Comparison of ENCODE assay signal across 3 cellular contexts in the genomic region with DNA sequence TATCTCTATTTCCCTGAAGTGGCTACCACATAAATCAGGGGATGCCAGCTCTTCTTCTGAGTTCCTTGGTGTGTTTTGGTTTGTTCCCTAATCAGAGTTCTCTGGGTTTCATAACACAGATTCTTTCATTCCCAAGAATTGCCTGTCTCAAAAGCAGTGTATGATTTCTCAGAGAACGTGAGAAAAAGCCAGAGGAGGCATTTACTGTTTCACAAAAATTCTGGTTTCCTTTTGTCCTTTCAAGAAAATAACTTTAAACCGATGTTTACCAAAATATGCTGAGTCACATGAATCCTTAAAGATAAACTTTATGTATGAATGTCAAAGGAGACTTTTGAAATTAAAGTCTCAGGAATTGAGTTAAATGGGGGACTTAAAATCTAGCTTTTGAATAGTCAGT.
TF ChIP-seq lines count a peak whose summit lies in the region.

No MANE protein-coding gene starts in this region.

TF ChIP-seq in IMR-90, 13 proteins besides CTCF, POLR2A, EP300 and RAD21:
- TF ChIP-seq BHLHE40 (IDR thresholded peaks at IDR 0.05; ENCODE audit: low read depth, low read length) (no peak), MAFK (IDR thresholded peaks at IDR 0.05; ENCODE audit: low read depth, low read length) (peak; percentile 64), NFE2L2 (IDR thresholded peaks at IDR 0.05; ENCODE audit: low read depth, low read length) (peak; percentile 77)

TF ChIP-seq in WTC11, 78 proteins besides CTCF, POLR2A, EP300 and RAD21:
- TF ChIP-seq, protein P1, sequence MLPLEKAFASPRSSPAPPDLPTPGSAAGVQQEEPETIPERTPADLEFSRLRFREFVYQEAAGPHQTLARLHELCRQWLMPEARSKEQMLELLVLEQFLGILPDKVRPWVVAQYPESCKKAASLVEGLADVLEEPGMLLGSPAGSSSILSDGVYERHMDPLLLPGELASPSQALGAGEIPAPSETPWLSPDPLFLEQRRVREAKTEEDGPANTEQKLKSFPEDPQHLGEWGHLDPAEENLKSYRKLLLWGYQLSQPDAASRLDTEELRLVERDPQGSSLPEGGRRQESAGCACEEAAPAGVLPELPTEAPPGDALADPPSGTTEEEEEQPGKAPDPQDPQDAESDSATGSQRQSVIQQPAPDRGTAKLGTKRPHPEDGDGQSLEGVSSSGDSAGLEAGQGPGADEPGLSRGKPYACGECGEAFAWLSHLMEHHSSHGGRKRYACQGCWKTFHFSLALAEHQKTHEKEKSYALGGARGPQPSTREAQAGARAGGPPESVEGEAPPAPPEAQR (CRISPR knock-in tag; IDR thresholded peaks at IDR 0.05), result no peak
- TF ChIP-seq TEAD1 (CRISPR knock-in tag; IDR thresholded peaks at IDR 0.05) (no peak), RELA (CRISPR knock-in tag; IDR thresholded peaks at IDR 0.05; ENCODE audit: borderline replicate concordance) (no peak), NR2C2 (CRISPR knock-in tag; IDR thresholded peaks at IDR 0.05) (no peak), JUN (CRISPR knock-in tag; IDR thresholded peaks at IDR 0.05) (no peak), ZNF121 (CRISPR knock-in tag; IDR thresholded peaks at IDR 0.05) (no peak), EMX1 (CRISPR knock-in tag; IDR thresholded peaks at IDR 0.05) (no peak)
- TF ChIP-seq, protein P2, sequence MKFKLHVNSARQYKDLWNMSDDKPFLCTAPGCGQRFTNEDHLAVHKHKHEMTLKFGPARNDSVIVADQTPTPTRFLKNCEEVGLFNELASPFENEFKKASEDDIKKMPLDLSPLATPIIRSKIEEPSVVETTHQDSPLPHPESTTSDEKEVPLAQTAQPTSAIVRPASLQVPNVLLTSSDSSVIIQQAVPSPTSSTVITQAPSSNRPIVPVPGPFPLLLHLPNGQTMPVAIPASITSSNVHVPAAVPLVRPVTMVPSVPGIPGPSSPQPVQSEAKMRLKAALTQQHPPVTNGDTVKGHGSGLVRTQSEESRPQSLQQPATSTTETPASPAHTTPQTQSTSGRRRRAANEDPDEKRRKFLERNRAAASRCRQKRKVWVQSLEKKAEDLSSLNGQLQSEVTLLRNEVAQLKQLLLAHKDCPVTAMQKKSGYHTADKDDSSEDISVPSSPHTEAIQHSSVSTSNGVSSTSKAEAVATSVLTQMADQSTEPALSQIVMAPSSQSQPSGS (CRISPR knock-in tag; IDR thresholded peaks at IDR 0.05; ENCODE audit: borderline replicate concordance, low read depth), result no peak
- TF ChIP-seq, protein P3, sequence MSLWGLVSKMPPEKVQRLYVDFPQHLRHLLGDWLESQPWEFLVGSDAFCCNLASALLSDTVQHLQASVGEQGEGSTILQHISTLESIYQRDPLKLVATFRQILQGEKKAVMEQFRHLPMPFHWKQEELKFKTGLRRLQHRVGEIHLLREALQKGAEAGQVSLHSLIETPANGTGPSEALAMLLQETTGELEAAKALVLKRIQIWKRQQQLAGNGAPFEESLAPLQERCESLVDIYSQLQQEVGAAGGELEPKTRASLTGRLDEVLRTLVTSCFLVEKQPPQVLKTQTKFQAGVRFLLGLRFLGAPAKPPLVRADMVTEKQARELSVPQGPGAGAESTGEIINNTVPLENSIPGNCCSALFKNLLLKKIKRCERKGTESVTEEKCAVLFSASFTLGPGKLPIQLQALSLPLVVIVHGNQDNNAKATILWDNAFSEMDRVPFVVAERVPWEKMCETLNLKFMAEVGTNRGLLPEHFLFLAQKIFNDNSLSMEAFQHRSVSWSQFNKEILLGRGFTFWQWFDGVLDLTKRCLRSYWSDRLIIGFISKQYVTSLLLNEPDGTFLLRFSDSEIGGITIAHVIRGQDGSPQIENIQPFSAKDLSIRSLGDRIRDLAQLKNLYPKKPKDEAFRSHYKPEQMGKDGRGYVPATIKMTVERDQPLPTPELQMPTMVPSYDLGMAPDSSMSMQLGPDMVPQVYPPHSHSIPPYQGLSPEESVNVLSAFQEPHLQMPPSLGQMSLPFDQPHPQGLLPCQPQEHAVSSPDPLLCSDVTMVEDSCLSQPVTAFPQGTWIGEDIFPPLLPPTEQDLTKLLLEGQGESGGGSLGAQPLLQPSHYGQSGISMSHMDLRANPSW (CRISPR knock-in tag; conservative IDR thresholded peaks at IDR 0.05; ENCODE audit: low read depth), result no peak
- TF ChIP-seq, protein P4, sequence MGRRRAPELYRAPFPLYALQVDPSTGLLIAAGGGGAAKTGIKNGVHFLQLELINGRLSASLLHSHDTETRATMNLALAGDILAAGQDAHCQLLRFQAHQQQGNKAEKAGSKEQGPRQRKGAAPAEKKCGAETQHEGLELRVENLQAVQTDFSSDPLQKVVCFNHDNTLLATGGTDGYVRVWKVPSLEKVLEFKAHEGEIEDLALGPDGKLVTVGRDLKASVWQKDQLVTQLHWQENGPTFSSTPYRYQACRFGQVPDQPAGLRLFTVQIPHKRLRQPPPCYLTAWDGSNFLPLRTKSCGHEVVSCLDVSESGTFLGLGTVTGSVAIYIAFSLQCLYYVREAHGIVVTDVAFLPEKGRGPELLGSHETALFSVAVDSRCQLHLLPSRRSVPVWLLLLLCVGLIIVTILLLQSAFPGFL (CRISPR knock-in tag; IDR thresholded peaks at IDR 0.05; ENCODE audit: borderline replicate concordance), result no peak
- TF ChIP-seq, protein P5, sequence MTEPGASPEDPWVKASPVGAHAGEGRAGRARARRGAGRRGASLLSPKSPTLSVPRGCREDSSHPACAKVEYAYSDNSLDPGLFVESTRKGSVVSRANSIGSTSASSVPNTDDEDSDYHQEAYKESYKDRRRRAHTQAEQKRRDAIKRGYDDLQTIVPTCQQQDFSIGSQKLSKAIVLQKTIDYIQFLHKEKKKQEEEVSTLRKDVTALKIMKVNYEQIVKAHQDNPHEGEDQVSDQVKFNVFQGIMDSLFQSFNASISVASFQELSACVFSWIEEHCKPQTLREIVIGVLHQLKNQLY (CRISPR knock-in tag; IDR thresholded peaks at IDR 0.05), result no peak
- TF ChIP-seq, protein P6, sequence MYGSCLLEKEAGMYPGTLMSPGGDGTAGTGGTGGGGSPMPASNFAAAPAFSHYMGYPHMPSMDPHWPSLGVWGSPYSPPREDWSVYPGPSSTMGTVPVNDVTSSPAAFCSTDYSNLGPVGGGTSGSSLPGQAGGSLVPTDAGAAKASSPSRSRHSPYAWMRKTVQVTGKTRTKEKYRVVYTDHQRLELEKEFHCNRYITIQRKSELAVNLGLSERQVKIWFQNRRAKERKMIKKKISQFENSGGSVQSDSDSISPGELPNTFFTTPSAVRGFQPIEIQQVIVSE (CRISPR knock-in tag; IDR thresholded peaks at IDR 0.05; ENCODE audit: borderline replicate concordance), result no peak

TF ChIP-seq in SK-N-SH, 30 proteins besides CTCF, POLR2A, EP300 and RAD21:
- TF ChIP-seq FOSL2 (IDR thresholded peaks at IDR 0.05; ENCODE audit: borderline replicate concordance, low read depth) (no peak), POLR2AphosphoS5 (IDR thresholded peaks at IDR 0.05; ENCODE audit: low read depth, low read length) (no peak), CHD2 (IDR thresholded peaks at IDR 0.05; ENCODE audit: low read length, partially characterized antibody) (no peak), FOXJ3 (CRISPR knock-in tag; IDR thresholded peaks at IDR 0.05) (no peak), NFIC (IDR thresholded peaks at IDR 0.05; ENCODE audit: borderline replicate concordance) (no peak), FOXM1 (IDR thresholded peaks at IDR 0.05; ENCODE audit: low read depth) (no peak), MXI1 (IDR thresholded peaks at IDR 0.05; ENCODE audit: low read depth, low read length) (no peak), MEF2A (IDR thresholded peaks at IDR 0.05; ENCODE audit: borderline replicate concordance, low read depth) (no peak), GABPA (IDR thresholded peaks at IDR 0.05; ENCODE audit: low read depth) (no peak), TAF1 (IDR thresholded peaks at IDR 0.05; ENCODE audit: borderline replicate concordance, low read depth, low read length) (no peak), JUND (IDR thresholded peaks at IDR 0.05) (no peak), NRF1 (IDR thresholded peaks at IDR 0.05; ENCODE audit: low read depth, low read length) (no peak)
- TF ChIP-seq, protein P7, sequence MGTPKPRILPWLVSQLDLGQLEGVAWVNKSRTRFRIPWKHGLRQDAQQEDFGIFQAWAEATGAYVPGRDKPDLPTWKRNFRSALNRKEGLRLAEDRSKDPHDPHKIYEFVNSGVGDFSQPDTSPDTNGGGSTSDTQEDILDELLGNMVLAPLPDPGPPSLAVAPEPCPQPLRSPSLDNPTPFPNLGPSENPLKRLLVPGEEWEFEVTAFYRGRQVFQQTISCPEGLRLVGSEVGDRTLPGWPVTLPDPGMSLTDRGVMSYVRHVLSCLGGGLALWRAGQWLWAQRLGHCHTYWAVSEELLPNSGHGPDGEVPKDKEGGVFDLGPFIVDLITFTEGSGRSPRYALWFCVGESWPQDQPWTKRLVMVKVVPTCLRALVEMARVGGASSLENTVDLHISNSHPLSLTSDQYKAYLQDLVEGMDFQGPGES (IDR thresholded peaks at IDR 0.05; ENCODE audit: low read depth, low read length), result no peak
- TF ChIP-seq, protein P8, sequence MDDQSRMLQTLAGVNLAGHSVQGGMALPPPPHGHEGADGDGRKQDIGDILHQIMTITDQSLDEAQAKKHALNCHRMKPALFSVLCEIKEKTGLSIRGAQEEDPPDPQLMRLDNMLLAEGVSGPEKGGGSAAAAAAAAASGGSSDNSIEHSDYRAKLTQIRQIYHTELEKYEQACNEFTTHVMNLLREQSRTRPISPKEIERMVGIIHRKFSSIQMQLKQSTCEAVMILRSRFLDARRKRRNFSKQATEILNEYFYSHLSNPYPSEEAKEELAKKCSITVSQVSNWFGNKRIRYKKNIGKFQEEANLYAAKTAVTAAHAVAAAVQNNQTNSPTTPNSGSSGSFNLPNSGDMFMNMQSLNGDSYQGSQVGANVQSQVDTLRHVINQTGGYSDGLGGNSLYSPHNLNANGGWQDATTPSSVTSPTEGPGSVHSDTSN (IDR thresholded peaks at IDR 0.05), result no peak
- TF ChIP-seq, protein P9, sequence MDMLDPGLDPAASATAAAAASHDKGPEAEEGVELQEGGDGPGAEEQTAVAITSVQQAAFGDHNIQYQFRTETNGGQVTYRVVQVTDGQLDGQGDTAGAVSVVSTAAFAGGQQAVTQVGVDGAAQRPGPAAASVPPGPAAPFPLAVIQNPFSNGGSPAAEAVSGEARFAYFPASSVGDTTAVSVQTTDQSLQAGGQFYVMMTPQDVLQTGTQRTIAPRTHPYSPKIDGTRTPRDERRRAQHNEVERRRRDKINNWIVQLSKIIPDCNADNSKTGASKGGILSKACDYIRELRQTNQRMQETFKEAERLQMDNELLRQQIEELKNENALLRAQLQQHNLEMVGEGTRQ (IDR thresholded peaks at IDR 0.05; ENCODE audit: borderline replicate concordance, low read depth, low read length), result no peak
